In genomic region chr1:109299984-109300343, GRCh38 we compare ENCODE assay signal across 23 cellular contexts. TPM values are rescaled to one million over a fixed set of nuclear protein-coding genes. Genes with fewer than 3 reads are reported as not detected.
A peak's percentile ranks its signal among the peaks of the same experiment; 100 is the strongest.
DNase-seq lines count a peak whose midpoint lies in the region; ATAC-seq and TF ChIP-seq lines count a peak whose summit lies in the region.
"Had no signal": no experiment of that assay in that cellular context is flagged by ENCODE, and none has a peak within 500 bp of the region (broad histone marks: within the 10 kb centered on the region; RNA-seq: fewer than 3 reads in every experiment).

No MANE protein-coding gene starts in this region.

- H4K91ac ChIP-seq in trophoblast cell (ENCODE audit: low read depth, low read length), result peak overlapping the region; percentile 93

- peak overlapping the region; percentile 89 for H2AK5ac ChIP-seq in trophoblast cell (ENCODE audit: low read length)

- H3K27ac ChIP-seq in left ventricle myocardium inferior (replicated peaks) (peak overlapping the region; percentile 72), hepatocyte (peak overlapping the region; percentile 56), trophoblast cell (ENCODE audit: low read depth, low read length) (peak overlapping the region; percentile 95), upper lobe of left lung (peak overlapping the region; percentile 64 to 86 (median 76)), uterus (no peak overlapping the region)
- H3K27ac ChIP-seq: A549 had no signal

- H2AFZ ChIP-seq in hepatocyte, result no peak overlapping the region
- peak overlapping the region; percentile 12 for H2AFZ ChIP-seq in trophoblast cell (ENCODE audit: insufficient read depth, low read length, poor library complexity)
- H2AFZ ChIP-seq: GM23248 had no signal

- H3K36me3 ChIP-seq in left ventricle myocardium inferior (no peaks in the 10 kb centered on the region), hepatocyte (replicated peaks; ENCODE audit: insufficient read depth, low read depth) (no peaks in the 10 kb centered on the region), trophoblast cell (ENCODE audit: control insufficient read depth in 1 of 2, insufficient read depth in 2 of 2, low read length in 2 of 2) (no peaks in the 10 kb centered on the region), upper lobe of left lung (no peaks in the 10 kb centered on the region), uterus (no peaks in the 10 kb centered on the region)

- H3K4ac ChIP-seq in trophoblast cell (ENCODE audit: low read depth, low read length), result peak overlapping the region; percentile 28

- peak overlapping the region; percentile 80 for H2BK5ac ChIP-seq in trophoblast cell (ENCODE audit: low read depth, low read length, poor library complexity)

- ATAC-seq in left ventricle myocardium superior (no peak), upper lobe of left lung (ENCODE audit: low FRiP score in 2 of 2) (no peak)
- ATAC-seq: A549; stimulated activated effector memory CD8-positive, alpha-beta T cell treated with anti-CD3 and anti-CD28 coated beads, Interleukin-12 subunit alpha, Interleukin-12 subunit beta, amount 100 ng/mL, for 72 hours had no signal

- peaks cover 49% of the 10 kb centered on the region for H3K79me1 ChIP-seq in trophoblast cell (ENCODE audit: low read length)

- H3K9ac ChIP-seq in trophoblast cell (ENCODE audit: low read length), result no peak overlapping the region

- intact Hi-C loops in left ventricle myocardium inferior (cut with micrococcal nuclease) (no loop called here), left ventricle myocardium superior (cut with micrococcal nuclease) (no loop called here), uterus (cut with DNase I; ENCODE audit: low total_unique reads) (no loop called here)

- no peak for TF ChIP-seq EP300 in upper lobe of left lung (IDR thresholded peaks at IDR 0.05)

- H3K27me3 ChIP-seq in left ventricle myocardium inferior (ENCODE audit: low read depth) (peaks cover 11% of the 10 kb centered on the region), hepatocyte (no peaks in the 10 kb centered on the region), trophoblast cell (ENCODE audit: insufficient read depth, low read length) (no peaks in the 10 kb centered on the region), upper lobe of left lung (no peaks in the 10 kb centered on the region), uterus (no peaks in the 10 kb centered on the region)
- H3K27me3 ChIP-seq: body of pancreas had no signal

- TF ChIP-seq POLR2A in upper lobe of left lung (IDR thresholded peaks at IDR 0.05), result no peak
- TF ChIP-seq POLR2A in uterus (IDR thresholded peaks at IDR 0.05), result no peak

- H3K79me2 ChIP-seq in hepatocyte (no peaks in the 10 kb centered on the region), trophoblast cell (ENCODE audit: control insufficient read depth, insufficient read depth, low read length, poor library complexity) (peaks cover 17% of the 10 kb centered on the region)

- peak overlapping the region; percentile 85 for H2BK120ac ChIP-seq in trophoblast cell (ENCODE audit: insufficient read depth, low read length, poor library complexity)

- no peaks in the 10 kb centered on the region for H4K20me1 ChIP-seq in hepatocyte (ENCODE audit: insufficient read depth, poor library complexity, severe bottlenecking)

- H3K4me1 ChIP-seq in left ventricle myocardium inferior (peaks cover 45% of the 10 kb centered on the region), hepatocyte (ENCODE audit: insufficient read depth) (peaks cover 16% of the 10 kb centered on the region), trophoblast cell (ENCODE audit: control insufficient read depth in 1 of 2, insufficient read depth in 2 of 2, low read length in 2 of 2) (peaks cover 42% of the 10 kb centered on the region in 2 experiments), upper lobe of left lung (peaks cover 20 to 31% (median 27%) of the 10 kb centered on the region in 4 donors), uterus (no peaks in the 10 kb centered on the region)

- 96% methylated on average over 7 of the region's 7 CpGs for WGBS in hepatocyte (ENCODE audit: low lambda C conversion rate, missing lambda C conversion rate)
- WGBS in trophoblast cell (ENCODE audit: extremely low coverage, insufficient coverage, insufficient read length), result no CpG with 5 or more reads among the region's 7 CpGs
- WGBS in upper lobe of left lung, 2 donors, result 84 to 94% methylated on average over 7 of the region's 7 CpGs

- H3K4me3 ChIP-seq in left ventricle myocardium inferior (peak overlapping the region; percentile 21), hepatocyte (no peak overlapping the region), trophoblast cell (ENCODE audit: low read depth, low read length) (no peak overlapping the region), upper lobe of left lung (no peak overlapping the region), uterus (no peak overlapping the region)
- H3K4me3 ChIP-seq: A549, body of pancreas had no signal

- DNase-seq in left ventricle myocardium inferior, result no peak
- DNase-seq in left ventricle myocardium superior, result no peak
- no peak for DNase-seq in hepatocyte (ENCODE audit: low spot score)
- DNase-seq in trophoblast cell, result no peak
- no peak for DNase-seq in upper lobe of left lung
- no peak for DNase-seq in uterus
- no peak for DNase-seq in stimulated activated CD4-positive, alpha-beta T cell treated with anti-CD3 and anti-CD28 coated beads, Interleukin-2, amount 100 ng/mL, for 48 hours
- DNase-seq in OCI-M1 (lab: John Stamatoyannopoulos, UW), result no peak
- DNase-seq: activated CD4-positive, alpha-beta T cell treated with anti-CD3 and anti-CD28 coated beads for 1 hour; activated naive CD8-positive, alpha-beta T cell treated with anti-CD3 and anti-CD28 coated beads for 36 hours; GM23248; naive B cell; NCI-H1048; NCI-H2029 treated with DMSO at 0.1 percent for 48 hours; NCI-H446 treated with DMSO at 0.1 percent for 48 hours; stimulated activated CD4-positive, alpha-beta T cell treated with anti-CD3 and anti-CD28 coated beads, Interleukin-15, amount 100 ng/mL, for 24 hours had no signal

- H3K4me2 ChIP-seq in hepatocyte, result no peak overlapping the region
- no peak overlapping the region for H3K4me2 ChIP-seq in trophoblast cell (ENCODE audit: low read length)
- H3K4me2 ChIP-seq: A549 had no signal

- H4K12ac ChIP-seq in trophoblast cell (ENCODE audit: low read depth, low read length), result peak overlapping the region; percentile 21

- peak overlapping the region; percentile 95 for H2BK12ac ChIP-seq in trophoblast cell (ENCODE audit: low read length)

- H4K8ac ChIP-seq in trophoblast cell (ENCODE audit: low read depth, low read length), result peak overlapping the region; percentile 63

- peak overlapping the region; percentile 55 for H3K14ac ChIP-seq in trophoblast cell (ENCODE audit: low read length)

- TF ChIP-seq CTCF in left ventricle myocardium inferior (IDR thresholded peaks at IDR 0.05; ENCODE audit: borderline replicate concordance) (no peak), hepatocyte (IDR thresholded peaks at IDR 0.05; ENCODE audit: poor library complexity) (no peak), upper lobe of left lung (IDR thresholded peaks at IDR 0.05) (no peak), uterus (IDR thresholded peaks at IDR 0.05) (no peak)

- H3K18ac ChIP-seq in trophoblast cell (ENCODE audit: low read length), result peak overlapping the region; percentile 32

- H3K9me3 ChIP-seq in left ventricle myocardium inferior (replicated peaks), result no peaks in the 10 kb centered on the region
- no peaks in the 10 kb centered on the region for H3K9me3 ChIP-seq in hepatocyte (ENCODE audit: low read depth)
- H3K9me3 ChIP-seq in trophoblast cell (ENCODE audit: insufficient read depth, low read depth, low read length), result peaks cover 2% of the 10 kb centered on the region
- H3K9me3 ChIP-seq in upper lobe of left lung, result no peaks in the 10 kb centered on the region
- H3K9me3 ChIP-seq in uterus, result no peaks in the 10 kb centered on the region
- H3K9me3 ChIP-seq: A549, body of pancreas had no signal

- no peak overlapping the region for H3K23ac ChIP-seq in trophoblast cell (ENCODE audit: low read length)

- H3K9me2 ChIP-seq in hepatocyte (replicated peaks; ENCODE audit: insufficient read depth), result no peaks in the 10 kb centered on the region

RNA-seq across cellular contexts. Expression of gene MYBPHL, which starts 6.8 kb away (rescaled TPM):
- total RNA-seq in left ventricle myocardium inferior (0.22 TPM), left ventricle myocardium superior (0.35 TPM), hepatocyte (3.6 and 13.7 TPM in 2 replicates), upper lobe of left lung (1 to 10 TPM in 5 of 6 donors, not detected in 1; 1.8 to 8.6 (median 3.1) TPM), uterus (under 1 TPM in 1 of 4 donors, not detected in 3; 0.76 TPM)
- polyA plus RNA-seq in hepatocyte, result 6.7 and 7.4 TPM in 2 replicates
- polyA plus RNA-seq in trophoblast cell (2013), result 0.97 and 1.1 TPM in 2 replicates
- total RNA-seq: activated naive CD8-positive, alpha-beta T cell treated with anti-CD3 and anti-CD28 coated beads for 36 hours; body of pancreas; G401; GM23248; lower leg skin; pulmonary artery endothelial cell; urinary bladder had no signal
- polyA plus RNA-seq: A549, GM23248 had no signal

RNA-seq across cellular contexts. Expression of gene PSRC1, which starts 17.0 kb away (rescaled TPM):
- total RNA-seq in left ventricle myocardium inferior (0.80 TPM), left ventricle myocardium superior (0.74 TPM), hepatocyte (10.1 and 14.3 TPM in 2 replicates), upper lobe of left lung (10 to 100 TPM in 2 of 6 donors, 1 to 10 TPM in 4; 1.5 to 16.8 (median 4.9) TPM), uterus (10 to 100 TPM in 1 of 4 donors, 1 to 10 TPM in 3; 3.8 to 11.4 (median 7.5) TPM)
- polyA plus RNA-seq in hepatocyte, result 9.1 and 13.7 TPM in 2 replicates
- 91.9 and 95.6 TPM in 2 replicates for polyA plus RNA-seq in trophoblast cell (2013)

RNA-seq across cellular contexts. Expression of gene CELSR2, which starts 50.6 kb away (rescaled TPM):
- total RNA-seq in left ventricle myocardium inferior, result 4.2 TPM
- total RNA-seq in left ventricle myocardium superior, result 9.8 TPM
- 2.6 and 3.7 TPM in 2 replicates for total RNA-seq in hepatocyte
- polyA plus RNA-seq in hepatocyte, result 3.2 and 3.3 TPM in 2 replicates
- polyA plus RNA-seq in trophoblast cell (2013), result 18.9 and 19.5 TPM in 2 replicates
- 10 to 100 TPM in 2 of 6 donors, 1 to 10 TPM in 4; 5.9 to 27.2 (median 8.8) TPM for total RNA-seq in upper lobe of left lung
- 1 to 10 TPM in 3 of 4 donors, under 1 TPM in 1; 0.26 to 9.6 (median 5.4) TPM for total RNA-seq in uterus

Comparison
In these comparisons a context has a peak if more than half of its experiments do, and no peak if none do; other contexts are left out.
1. H3K27ac ChIP-seq: peak in left ventricle myocardium inferior (single experiment), hepatocyte (single experiment), trophoblast cell (single experiment) and upper lobe of left lung (4 of 4); none in uterus (0 of 2).